9 cellular contexts compared by ENCODE assay signal in the genomic region with DNA sequence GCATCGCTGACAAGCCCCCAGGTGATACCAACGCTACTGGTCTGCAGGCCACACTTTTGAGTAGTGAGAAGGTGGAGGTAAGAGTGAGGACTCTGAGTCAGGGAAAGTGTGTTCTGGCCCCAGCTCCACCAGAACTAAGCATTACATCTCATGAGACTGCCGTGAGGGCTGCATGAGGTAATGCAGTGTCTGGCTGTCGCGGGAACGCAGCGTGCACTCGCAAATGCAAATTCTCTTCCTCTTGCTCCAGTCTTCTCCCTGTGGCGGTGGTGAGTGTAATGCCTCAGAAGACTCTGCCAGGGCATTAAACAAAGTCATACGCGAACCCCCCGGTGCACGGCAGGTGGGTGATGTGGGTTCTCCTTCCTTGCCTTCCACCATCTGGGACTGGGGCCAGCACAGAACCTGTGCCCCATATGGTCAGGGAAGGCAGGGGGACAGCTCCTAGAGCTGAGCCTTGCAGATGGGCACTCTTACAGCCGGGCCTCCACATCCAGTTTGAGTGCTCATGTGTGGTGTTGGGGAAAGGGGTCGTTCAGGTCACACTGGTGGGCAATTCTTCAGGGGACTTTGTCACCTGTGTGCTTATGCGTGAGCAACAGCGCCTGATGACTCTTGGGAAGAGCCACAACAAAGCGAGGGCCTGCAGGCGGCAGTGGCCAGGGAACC.
A peak's percentile ranks its signal among the peaks of the same experiment; 100 is the strongest.
DNase-seq lines count a peak whose midpoint lies in the region; ATAC-seq, FAIRE-seq and TF ChIP-seq lines count a peak whose summit lies in the region.
"Had no signal": no experiment of that assay in that cellular context is flagged by ENCODE, and none has a peak within 500 bp of the region (broad histone marks: within the 10 kb centered on the region; RNA-seq: fewer than 3 reads in every experiment).

No MANE protein-coding gene starts in this region.

- no peak for FAIRE-seq in astrocyte (lab: Jason Lieb, UNC)
- FAIRE-seq: small intestine had no signal

- peaks cover 0 to 27% of the 10 kb centered on the region in 2 donors for H3K4me1 Mint-ChIP-seq in natural killer cell treated with Interleukin-12 subunit alpha and Interleukin-12 subunit beta and Interleukin-15 and Interleukin-18, amount 100 ng/mL, for 72 hours (ENCODE audit: low read depth in 2 of 2)
- H3K4me1 Mint-ChIP-seq in natural killer cell (peaks cover 0 to 9% of the 10 kb centered on the region in 2 donors), astrocyte (ENCODE audit: low read depth, unreplicated experiment) (peaks cover 22% of the 10 kb centered on the region)

- TF ChIP-seq CTCF in natural killer cell (IDR thresholded peaks at IDR 0.05) (no peak), astrocyte (IDR thresholded peaks at IDR 0.05; ENCODE audit: insufficient read depth, low read depth, low read length) (no peak)

- peak in 1 of 2 donors; percentile 20 for ATAC-seq in natural killer cell treated with Interleukin-12 subunit alpha and Interleukin-12 subunit beta and Interleukin-15 and Interleukin-18, amount 100 ng/mL, for 72 hours
- ATAC-seq in natural killer cell = no peak
- ATAC-seq in HG02943 (IDR thresholded peaks at IDR 0.05; ENCODE audit: low read depth, unreplicated experiment) = peak; percentile 60

- no peaks in the 10 kb centered on the region for H3K27me3 ChIP-seq in astrocyte (ENCODE audit: insufficient read depth, low read length)

- peak; percentile 42 for DNase-seq in natural killer cell treated with Interleukin-12 subunit alpha and Interleukin-12 subunit beta and Interleukin-15 and Interleukin-18, amount 100 ng/mL, for 72 hours (ENCODE audit: low spot score)
- DNase-seq in natural killer cell = no peak
- DNase-seq in astrocyte (ENCODE audit: low read depth) = no peak
- DNase-seq in inferior parietal cortex (ENCODE audit: extremely low spot score) = no peak
- no peak for DNase-seq in KG1 (lab: John Stamatoyannopoulos, UW)
- no peak for DNase-seq in hypothalamus (lab: John Stamatoyannopoulos, UW)
- no peak for DNase-seq in NCI-H1048 (lab: John Stamatoyannopoulos, UW)
- DNase-seq: small intestine had no signal

- no peaks in the 10 kb centered on the region for H3K9me3 Mint-ChIP-seq in natural killer cell treated with Interleukin-12 subunit alpha and Interleukin-12 subunit beta and Interleukin-15 and Interleukin-18, amount 100 ng/mL, for 72 hours
- H3K9me3 Mint-ChIP-seq in natural killer cell = no peaks in the 10 kb centered on the region
- peaks cover 4% of the 10 kb centered on the region for H3K9me3 Mint-ChIP-seq in astrocyte (ENCODE audit: unreplicated experiment)

- H2AFZ ChIP-seq in astrocyte (ENCODE audit: low read depth, low read length) = no peak overlapping the region

- H3K4me2 ChIP-seq in astrocyte (ENCODE audit: low read length) = no peak overlapping the region

- no peaks in the 10 kb centered on the region for H3K79me2 ChIP-seq in astrocyte (ENCODE audit: insufficient read depth, low read length)

- H3K4me3 ChIP-seq in astrocyte (ENCODE audit: insufficient read depth, low read depth, low read length) = no peak overlapping the region

- no peak overlapping the region for H3K9ac ChIP-seq in astrocyte (ENCODE audit: low read length)

- H3K27me3 Mint-ChIP-seq in natural killer cell treated with Interleukin-12 subunit alpha and Interleukin-12 subunit beta and Interleukin-15 and Interleukin-18, amount 100 ng/mL, for 72 hours = no peaks in the 10 kb centered on the region
- H3K27me3 Mint-ChIP-seq in natural killer cell (ENCODE audit: low read depth in 2 of 2) = no peaks in the 10 kb centered on the region
- no peaks in the 10 kb centered on the region for H3K27me3 Mint-ChIP-seq in astrocyte (ENCODE audit: low read depth, unreplicated experiment)

- H3K27ac ChIP-seq in astrocyte (ENCODE audit: low read depth, low read length) = no peak overlapping the region

- H3K4me1 ChIP-seq in astrocyte (ENCODE audit: insufficient read depth, low read length) = no peaks in the 10 kb centered on the region

- no peaks in the 10 kb centered on the region for H3K36me3 Mint-ChIP-seq in natural killer cell treated with Interleukin-12 subunit alpha and Interleukin-12 subunit beta and Interleukin-15 and Interleukin-18, amount 100 ng/mL, for 72 hours
- H3K36me3 Mint-ChIP-seq in natural killer cell = no peaks in the 10 kb centered on the region
- peaks cover 4% of the 10 kb centered on the region for H3K36me3 Mint-ChIP-seq in astrocyte (ENCODE audit: low read depth, unreplicated experiment)

- H3K4me3 Mint-ChIP-seq in natural killer cell treated with Interleukin-12 subunit alpha and Interleukin-12 subunit beta and Interleukin-15 and Interleukin-18, amount 100 ng/mL, for 72 hours = no peak overlapping the region
- no peak overlapping the region for H3K4me3 Mint-ChIP-seq in natural killer cell
- H3K4me3 Mint-ChIP-seq in astrocyte (ENCODE audit: unreplicated experiment) = no peak overlapping the region

- no peaks in the 10 kb centered on the region for H3K36me3 ChIP-seq in astrocyte (ENCODE audit: insufficient read depth, low read length)

- intact Hi-C loops in natural killer cell (cut with micrococcal nuclease) = no loop called here

- H4K20me1 ChIP-seq in astrocyte (ENCODE audit: insufficient read depth, low read length) = no peaks in the 10 kb centered on the region

- H3K9me3 ChIP-seq in astrocyte (ENCODE audit: insufficient read depth, low read depth, low read length) = no peaks in the 10 kb centered on the region

- peak overlapping the region in 1 of 2 donors; percentile 86 for H3K27ac Mint-ChIP-seq in natural killer cell treated with Interleukin-12 subunit alpha and Interleukin-12 subunit beta and Interleukin-15 and Interleukin-18, amount 100 ng/mL, for 72 hours
- H3K27ac Mint-ChIP-seq in natural killer cell (no peak overlapping the region), astrocyte (ENCODE audit: unreplicated experiment) (peak overlapping the region; percentile 77)
